In genomic region chr10:129771576-129772471, GRCh38 we compare ENCODE assay signal across 1 cellular context.
TF ChIP-seq lines count a peak whose summit lies in the region.

No MANE protein-coding gene starts in this region.

TF ChIP-seq in WTC11, 78 proteins besides CTCF, POLR2A, EP300 and RAD21 (continued from another document):
- TF ChIP-seq ATF2 (CRISPR knock-in tag; IDR thresholded peaks at IDR 0.05; ENCODE audit: borderline replicate concordance, low read depth) (no peak), ARID4B (CRISPR knock-in tag; IDR thresholded peaks at IDR 0.05; ENCODE audit: borderline replicate concordance) (no peak)
